Comparison of ENCODE assay signal across 8 cellular contexts in the genomic region with DNA sequence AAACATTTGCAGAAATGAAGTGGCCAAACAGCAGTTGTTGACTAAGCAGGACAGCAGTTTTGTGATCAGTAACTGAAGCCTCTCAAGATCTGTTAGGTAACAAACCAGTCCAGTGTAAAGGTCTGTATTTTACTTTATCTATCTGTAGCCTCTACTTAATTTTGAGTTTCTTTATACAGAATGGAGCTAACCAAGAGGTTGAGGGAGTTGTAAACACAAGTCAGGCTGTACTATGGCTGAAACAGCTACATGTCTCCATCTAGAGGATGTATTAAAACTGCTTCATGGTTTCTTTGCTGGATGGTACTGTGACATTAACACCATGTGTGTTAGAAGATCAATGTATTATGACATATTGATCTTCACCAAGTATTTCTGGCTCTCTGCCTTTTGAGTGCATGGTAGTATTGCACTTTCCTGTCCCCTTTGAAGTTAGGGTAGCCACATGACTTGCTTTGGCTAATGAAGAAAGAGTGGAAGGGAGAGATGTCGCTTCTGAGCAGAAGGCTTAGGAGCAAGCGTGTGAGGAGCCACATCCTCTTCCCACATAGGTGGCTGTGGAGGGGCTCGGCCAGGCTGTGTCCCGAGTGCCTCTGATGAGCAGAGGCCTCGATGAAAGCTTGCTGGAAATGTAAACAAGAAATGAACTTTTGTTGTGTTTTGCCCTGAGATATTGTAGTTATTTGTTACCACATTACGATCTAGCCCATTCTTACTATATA.
DNase-seq lines count a peak whose midpoint lies in the region; ATAC-seq and TF ChIP-seq lines count a peak whose summit lies in the region.

No MANE protein-coding gene starts in this region.

- H3K4me3 Mint-ChIP-seq in naive B cell (peak overlapping the region in 2 of 8 donors; percentile 24 to 65), glutamatergic neuron (ENCODE audit: unreplicated experiment) (no peak overlapping the region)

- peak; percentile 83 for ATAC-seq in GM19043 (IDR thresholded peaks at IDR 0.05; ENCODE audit: low read depth, unreplicated experiment)
- ATAC-seq in HG03175 (IDR thresholded peaks at IDR 0.05; ENCODE audit: unreplicated experiment) = peak; percentile 82
- ATAC-seq in naive B cell (ENCODE audit: low read depth in 2 of 2) = peak; percentile 80 to 91

- H3K27me3 Mint-ChIP-seq in naive B cell (no peaks in the 10 kb centered on the region), glutamatergic neuron (ENCODE audit: unreplicated experiment) (no peaks in the 10 kb centered on the region)

- H3K4me1 Mint-ChIP-seq in naive B cell (peaks cover 24 to 45% (median 44%) of the 10 kb centered on the region in 3 donors), glutamatergic neuron (ENCODE audit: low read depth, unreplicated experiment) (peaks cover 5% of the 10 kb centered on the region)

- H3K9me3 Mint-ChIP-seq in naive B cell (no peaks in the 10 kb centered on the region), glutamatergic neuron (ENCODE audit: unreplicated experiment) (peaks cover 2% of the 10 kb centered on the region)

- no peak for TF ChIP-seq CTCF in glutamatergic neuron (IDR thresholded peaks at IDR 0.05; ENCODE audit: partially characterized antibody, unreplicated experiment)

- H3K27ac Mint-ChIP-seq in naive B cell (no peak overlapping the region), glutamatergic neuron (ENCODE audit: unreplicated experiment) (no peak overlapping the region)

- DNase-seq in Caki2 (ENCODE audit: low read depth) (peak; percentile 42), NOMO-1 treated with DMSO at 0.1 percent for 48 hours (lab: John Stamatoyannopoulos, UW; ENCODE audit: unreplicated experiment) (peak; percentile 69), dedifferentiated amniotic fluid mesenchymal stem cell (ENCODE audit: extremely low spot score) (peak; percentile 50), naive B cell (peak; percentile 41), glutamatergic neuron (no peak), T1000 (lab: John Stamatoyannopoulos, UW) (no peak)

- in situ Hi-C loops in Caki2 (cut with HindIII; ENCODE audit: low pct_unique_long_range_greater_than_20kb, low sequenced_read_pairs) = no loop called here

- H3K36me3 Mint-ChIP-seq in naive B cell (no peaks in the 10 kb centered on the region), glutamatergic neuron (ENCODE audit: unreplicated experiment) (peaks cover 7% of the 10 kb centered on the region)

Comparison
In these comparisons a context has a peak if more than half of its experiments do, and no peak if none do; other contexts are left out.
1. DNase-seq: peak in Caki2 (single experiment), NOMO-1 treated with DMSO at 0.1 percent for 48 hours (single experiment), dedifferentiated amniotic fluid mesenchymal stem cell (single experiment) and naive B cell (single experiment); none in glutamatergic neuron (single experiment) and T1000 (single experiment).
2. Peak in every context shown above with its lines, with median percentiles within 50 percentile points of each other: ATAC-seq.